In the genomic region with DNA sequence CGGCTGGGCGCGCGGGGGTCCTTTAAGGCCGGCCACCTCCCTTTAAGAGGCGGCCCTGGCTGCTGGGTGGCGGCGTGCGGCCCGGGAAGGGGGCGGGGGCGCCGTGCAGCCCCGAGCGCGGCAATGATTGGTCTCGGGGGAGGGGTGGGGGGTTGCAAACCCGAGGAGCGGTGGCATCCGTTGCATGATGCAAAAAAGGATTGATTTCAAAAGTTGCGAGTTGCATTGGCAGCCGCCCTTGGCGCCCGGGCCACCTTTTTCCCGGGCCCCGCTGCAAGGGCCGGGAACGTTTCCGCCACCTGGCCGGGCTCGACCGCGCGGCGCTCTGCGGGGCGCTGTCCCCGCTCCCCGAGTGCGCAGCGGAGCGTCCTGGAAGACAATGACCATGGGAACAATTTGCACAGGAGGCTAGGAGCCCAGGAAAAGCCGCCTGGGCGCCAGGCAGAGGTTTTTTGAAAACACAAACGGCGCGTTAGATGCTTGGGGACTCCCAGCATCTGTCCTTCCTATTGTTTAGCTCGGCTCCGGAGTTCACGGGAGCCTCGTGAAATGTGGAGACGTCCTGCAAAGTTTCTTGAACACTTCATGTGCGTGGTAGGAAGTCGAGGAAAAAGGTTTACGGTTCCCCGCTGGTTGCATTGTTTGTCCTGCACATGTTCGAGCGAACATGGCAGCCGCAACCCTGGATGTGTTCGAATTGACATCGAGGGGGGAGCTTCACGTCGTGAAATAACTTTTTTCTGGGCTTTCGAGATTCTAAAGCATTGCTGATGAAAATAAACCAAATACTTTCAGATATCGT, we compare ENCODE assay signal across 8 cellular contexts. TPM values are rescaled to one million over a fixed set of nuclear protein-coding genes. Genes with fewer than 3 reads are reported as not detected.
DNase-seq lines count a peak whose midpoint lies in the region; ATAC-seq, FAIRE-seq and TF ChIP-seq lines count a peak whose summit lies in the region.

A gene with protein sequence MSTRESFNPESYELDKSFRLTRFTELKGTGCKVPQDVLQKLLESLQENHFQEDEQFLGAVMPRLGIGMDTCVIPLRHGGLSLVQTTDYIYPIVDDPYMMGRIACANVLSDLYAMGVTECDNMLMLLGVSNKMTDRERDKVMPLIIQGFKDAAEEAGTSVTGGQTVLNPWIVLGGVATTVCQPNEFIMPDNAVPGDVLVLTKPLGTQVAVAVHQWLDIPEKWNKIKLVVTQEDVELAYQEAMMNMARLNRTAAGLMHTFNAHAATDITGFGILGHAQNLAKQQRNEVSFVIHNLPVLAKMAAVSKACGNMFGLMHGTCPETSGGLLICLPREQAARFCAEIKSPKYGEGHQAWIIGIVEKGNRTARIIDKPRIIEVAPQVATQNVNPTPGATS (minus strand): TSS at position 78 of the 802 bp plus-strand sequence. CDS start 3,343 bp downstream, outside the sequence.

- H3K27ac Mint-ChIP-seq in astrocyte (ENCODE audit: unreplicated experiment) = peak within 1 kb of the TSS; percentile 83

- H3K4me2 ChIP-seq in astrocyte (ENCODE audit: low read length) = peak within 1 kb of the TSS; percentile 86
- H3K4me2 ChIP-seq in hepatocyte = peak within 1 kb of the TSS; percentile 95

- H3K9me2 ChIP-seq in hepatocyte (replicated peaks; ENCODE audit: insufficient read depth) = no peaks in the 10 kb centered on the region

- peaks cover 36% of the 10 kb centered on the region for H3K79me2 ChIP-seq in astrocyte (ENCODE audit: insufficient read depth, low read length)
- H3K79me2 ChIP-seq in hepatocyte = peaks cover 39% of the 10 kb centered on the region

- peaks cover 6% of the 10 kb centered on the region for H3K36me3 Mint-ChIP-seq in astrocyte (ENCODE audit: low read depth, unreplicated experiment)

- H4K20me1 ChIP-seq in astrocyte (ENCODE audit: insufficient read depth, low read length) (peaks cover 11% of the 10 kb centered on the region), hepatocyte (ENCODE audit: insufficient read depth, poor library complexity, severe bottlenecking) (no peaks in the 10 kb centered on the region)

- no peaks in the 10 kb centered on the region for H3K9me3 ChIP-seq in astrocyte (ENCODE audit: insufficient read depth, low read depth, low read length)
- H3K9me3 ChIP-seq in hepatocyte (ENCODE audit: low read depth) = no peaks in the 10 kb centered on the region

- H3K4me1 Mint-ChIP-seq in astrocyte (ENCODE audit: low read depth, unreplicated experiment) = peaks cover 1% of the 10 kb centered on the region

- peaks cover 23% of the 10 kb centered on the region for H3K27me3 ChIP-seq in astrocyte (ENCODE audit: insufficient read depth, low read length)
- peaks cover 25% of the 10 kb centered on the region for H3K27me3 ChIP-seq in hepatocyte

- H3K27ac ChIP-seq in astrocyte (ENCODE audit: low read depth, low read length) (peak within 1 kb of the TSS; percentile 60), hepatocyte (peak within 1 kb of the TSS; percentile 99)

- H3K4me3 Mint-ChIP-seq in astrocyte (ENCODE audit: unreplicated experiment) = peak within 1 kb of the TSS; percentile 91

- TF ChIP-seq CTCF in astrocyte (IDR thresholded peaks at IDR 0.05; ENCODE audit: insufficient read depth, low read depth, low read length) (no peak), hepatocyte (IDR thresholded peaks at IDR 0.05; ENCODE audit: poor library complexity) (peak; percentile 16)

- peak within 1 kb of the TSS; percentile 89 for H3K9ac ChIP-seq in astrocyte (ENCODE audit: low read length)

- DNase-seq in HCEC 1CT (peak; percentile 64), NAMALWA (ENCODE audit: low spot score) (peak; percentile 82), T-helper 22 cell (ENCODE audit: low read depth) (peak; percentile 80), astrocyte (ENCODE audit: low read depth) (peak; percentile 52), hepatocyte (ENCODE audit: low spot score) (peak; percentile 83), retina (peak; percentile 93)

- H3K36me3 ChIP-seq in astrocyte (ENCODE audit: insufficient read depth, low read length) (no peaks in the 10 kb centered on the region), hepatocyte (replicated peaks; ENCODE audit: insufficient read depth, low read depth) (no peaks in the 10 kb centered on the region)

- peak within 1 kb of the TSS; percentile 82 for H2AFZ ChIP-seq in astrocyte (ENCODE audit: low read depth, low read length)
- peak within 1 kb of the TSS; percentile 62 for H2AFZ ChIP-seq in hepatocyte

- H3K4me3 ChIP-seq in astrocyte (ENCODE audit: insufficient read depth, low read depth, low read length) (peak within 1 kb of the TSS; percentile 71), hepatocyte (peak within 1 kb of the TSS; percentile 79)

- no peak for FAIRE-seq in astrocyte (lab: Jason Lieb, UNC)

- peaks cover 3% of the 10 kb centered on the region for H3K9me3 Mint-ChIP-seq in astrocyte (ENCODE audit: unreplicated experiment)

- TF ChIP-seq POLR2A in GM10847 (IDR thresholded peaks at IDR 0.05; ENCODE audit: extremely low read depth, insufficient read length) = peak; percentile 14

- WGBS in hepatocyte (ENCODE audit: low lambda C conversion rate, missing lambda C conversion rate) = under 1% methylated on average over 50 of the region's 65 CpGs

- no peak for ATAC-seq in HG03378 (IDR thresholded peaks at IDR 0.05; ENCODE audit: unreplicated experiment)

- peaks cover 29% of the 10 kb centered on the region for H3K27me3 Mint-ChIP-seq in astrocyte (ENCODE audit: low read depth, unreplicated experiment)

- H3K4me1 ChIP-seq in astrocyte (ENCODE audit: insufficient read depth, low read length) (peaks cover 13% of the 10 kb centered on the region), hepatocyte (ENCODE audit: insufficient read depth) (peaks cover 8% of the 10 kb centered on the region)

RNA-seq across cellular contexts. Expression of the gene that starts here (rescaled TPM):
- total RNA-seq in astrocyte = 48.0 and 57.0 TPM in 2 replicates
- 48.5 and 52.8 TPM in 2 replicates for total RNA-seq in hepatocyte
- 41.5 and 45.9 TPM in 2 replicates for polyA plus RNA-seq in hepatocyte
